Comparison of ENCODE assay signal across 1 cellular context in genomic region chr1:185776521-185776920, GRCh38.
TF ChIP-seq lines count a peak whose summit lies in the region.

No MANE protein-coding gene starts in this region.

TF ChIP-seq in SK-N-SH, 30 proteins besides CTCF, POLR2A, EP300 and RAD21 (continued from another document):
- TF ChIP-seq REST (IDR thresholded peaks at IDR 0.05; ENCODE audit: low read depth, low read length), result no peak
- TF ChIP-seq MXI1 (IDR thresholded peaks at IDR 0.05; ENCODE audit: low read depth, low read length), result no peak
- TF ChIP-seq MEF2A (IDR thresholded peaks at IDR 0.05; ENCODE audit: borderline replicate concordance, low read depth), result no peak
- TF ChIP-seq USF1 (IDR thresholded peaks at IDR 0.05; ENCODE audit: borderline replicate concordance, low read depth), result no peak
- TF ChIP-seq CHD2 (IDR thresholded peaks at IDR 0.05; ENCODE audit: low read length, partially characterized antibody), result no peak
